ENCODE assay signal across 23 cellular contexts in the genomic region with DNA sequence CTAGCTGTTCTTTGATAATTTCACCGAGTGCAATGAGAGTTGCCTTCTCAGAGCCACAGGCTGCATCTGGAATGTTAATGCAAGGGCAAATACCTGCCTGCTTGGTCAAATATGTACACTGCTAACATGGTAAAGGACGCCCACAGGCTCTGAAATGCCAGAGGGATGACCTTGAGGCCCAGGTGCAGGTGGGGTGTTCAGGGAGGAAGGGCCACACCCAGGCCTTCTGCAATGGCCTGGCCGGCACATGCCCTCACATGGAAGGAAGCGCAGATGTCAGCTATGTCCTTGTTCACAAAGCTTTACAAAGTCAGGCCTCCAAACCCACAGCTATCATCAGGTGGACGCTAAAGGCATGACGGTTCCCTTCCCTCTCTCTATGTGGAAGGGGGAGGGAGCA. TPM values are rescaled to one million over a fixed set of nuclear protein-coding genes. Genes with fewer than 3 reads are reported as not detected.
DNase-seq lines count a peak whose midpoint lies in the region; ATAC-seq and TF ChIP-seq lines count a peak whose summit lies in the region.
"Had no signal": no experiment of that assay in that cellular context is flagged by ENCODE, and none has a peak within 500 bp of the region (broad histone marks: within the 10 kb centered on the region; RNA-seq: fewer than 3 reads in every experiment).

No MANE protein-coding gene starts in this region.

- peaks cover 0 to 11% (median 3%) of the 10 kb centered on the region in 8 donors for H3K9me3 ChIP-seq in spleen
- H3K9me3 ChIP-seq: ascending aorta had no signal

- H3K4me3 ChIP-seq in spleen = no peak overlapping the region
- H3K4me3 ChIP-seq: ascending aorta, skin epidermis had no signal

- WGBS in spleen, 5 donors = 68 to 88% (median 76%) methylated on average over 6 of the region's 6 CpGs

- H3K4me1 ChIP-seq in spleen = no peaks in the 10 kb centered on the region
- H3K4me1 ChIP-seq: ascending aorta, foreskin keratinocyte had no signal

- ATAC-seq in Right ventricle myocardium superior (ENCODE audit: poor library complexity) (peak; percentile 42), Right ventricle myocardium inferior (no peak), omental fat pad (ENCODE audit: low FRiP score) (no peak)
- ATAC-seq: activated T-cell treated with anti-CD3 and anti-CD28 coated beads, Interleukin-2, amount 50 U/mL, for 72 hours; foreskin keratinocyte; SK-N-SH treated with all-trans-retinoic acid at 6 μM for 48 hours; stimulated activated memory B cell treated with anti-CD40 and anti-IgM and Interleukin-4, amounts not matched to agents 10 μg/mL and 1 μg/mL and 100 μg/mL, for 72 hours had no signal

- no peak for DNase-seq in Right ventricle myocardium superior
- DNase-seq in Right ventricle myocardium inferior (ENCODE audit: missing footprints) = no peak
- peak; percentile 45 for DNase-seq in NCI-H774 (lab: John Stamatoyannopoulos, UW)
- DNase-seq in islet precursor cell = peak; percentile 66
- peak; percentile 39 for DNase-seq in spleen
- DNase-seq in omental fat pad (ENCODE audit: low spot score) = no peak
- DNase-seq in HEK293T (ENCODE audit: extremely low spot score) = no peak
- DNase-seq in SW 1271 (lab: John Stamatoyannopoulos, UW) = no peak
- DNase-seq: activated CD4-positive, CD25-positive, alpha-beta regulatory T cell; activated naive CD4-positive, alpha-beta T cell treated with anti-CD3 and anti-CD28 coated beads, Interleukin-2, amount 50 U/mL, for 16 hours; activated T-cell treated with anti-CD3 and anti-CD28 coated beads, Interleukin-2, amount 50 U/mL, for 72 hours; DMS 273 treated with DMSO at 0.1 percent for 48 hours; effector CD4-positive, alpha-beta T cell; H7; IMR-90; NCI-H1105 treated with DMSO at 0.1 percent for 48 hours; NCI-H510A treated with DMSO at 0.1 percent for 48 hours; T-helper 9 cell had no signal

- H3K27ac ChIP-seq in spleen = no peak overlapping the region
- H3K27ac ChIP-seq: ascending aorta, foreskin keratinocyte, skin epidermis had no signal

- H3K27me3 ChIP-seq in spleen (replicated peaks in 1 of 7) = no peaks in the 10 kb centered on the region
- H3K27me3 ChIP-seq: ascending aorta had no signal

- TF ChIP-seq CTCF in spleen (IDR thresholded peaks at IDR 0.05 in 8 of 11, conservative IDR thresholded peaks at IDR 0.05 in 3 of 11) (no peak), omental fat pad (IDR thresholded peaks at IDR 0.05) (no peak)

- peaks cover 0 to 51% (median 5%) of the 10 kb centered on the region in 6 donors for H3K36me3 ChIP-seq in spleen
- H3K36me3 ChIP-seq: ascending aorta had no signal

- CTCF ChIA-PET in HEK293T (lab: Yijun Ruan, JAX) = interaction anchor here (1.1 kb wide), 1 partner anchor 12 kb away, joined by 5 read pairs; no protein-coding TSS in a partner anchor

- POLR2A ChIA-PET in HEK293T (lab: Yijun Ruan, JAX) = no interaction called here

- no peak for TF ChIP-seq POLR2A in spleen (IDR thresholded peaks at IDR 0.05)

- intact Hi-C loops in Right ventricle myocardium superior (cut with DNase I) = no loop called here
- intact Hi-C loops in Right ventricle myocardium inferior (cut with DNase I) = no loop called here
- intact Hi-C loops in spleen (cut with DNase I; ENCODE audit: low total_unique reads) = no loop called here

TF ChIP-seq in HEK293T, 16 proteins besides CTCF, POLR2A, EP300 and RAD21:
- no peak for TF ChIP-seq ELF4 (IDR thresholded peaks at IDR 0.05)
- no peak for TF ChIP-seq BHLHE40 (IDR thresholded peaks at IDR 0.05; ENCODE audit: borderline replicate concordance)
- TF ChIP-seq FOXM1 (IDR thresholded peaks at IDR 0.05; ENCODE audit: borderline replicate concordance) = no peak
- no peak for TF ChIP-seq NFRKB (IDR thresholded peaks at IDR 0.05)
- TF ChIP-seq ARNT (IDR thresholded peaks at IDR 0.05) = no peak
- TF ChIP-seq FOXA1 (IDR thresholded peaks at IDR 0.05) = no peak
- TF ChIP-seq TARDBP (IDR thresholded peaks at IDR 0.05) = no peak
- no peak for TF ChIP-seq L3MBTL2 (conservative IDR thresholded peaks at IDR 0.05)
- TF ChIP-seq SUZ12 (IDR thresholded peaks at IDR 0.05) = no peak

RNA-seq across cellular contexts. Expression of gene HRH2, which starts 48.6 kb away (rescaled TPM):
- total RNA-seq in Right ventricle myocardium superior (41.2 TPM), Right ventricle myocardium inferior (46.6 TPM), spleen (10 to 100 TPM; 14.6 to 85.2 (median 31.9) TPM), omental fat pad (10 to 100 TPM in 2 of 4 donors, 1 to 10 TPM in 2; 2.9 to 22.6 (median 10.4) TPM)
- 1 to 10 TPM; 1.9 to 4.8 (median 4.4) TPM for polyA plus RNA-seq in spleen
- total RNA-seq: foreskin keratinocyte, IMR-90 had no signal
- polyA plus RNA-seq: foreskin keratinocyte, IMR-90 had no signal

Comparison
In these comparisons a context has a peak if more than half of its experiments do, and no peak if none do; other contexts are left out.
1. DNase-seq: peak in NCI-H774 (single experiment), islet precursor cell (single experiment) and spleen (single experiment); none in Right ventricle myocardium superior (single experiment), Right ventricle myocardium inferior (single experiment), omental fat pad (single experiment), HEK293T (single experiment) and SW 1271 (0 of 2).